In the genomic region with DNA sequence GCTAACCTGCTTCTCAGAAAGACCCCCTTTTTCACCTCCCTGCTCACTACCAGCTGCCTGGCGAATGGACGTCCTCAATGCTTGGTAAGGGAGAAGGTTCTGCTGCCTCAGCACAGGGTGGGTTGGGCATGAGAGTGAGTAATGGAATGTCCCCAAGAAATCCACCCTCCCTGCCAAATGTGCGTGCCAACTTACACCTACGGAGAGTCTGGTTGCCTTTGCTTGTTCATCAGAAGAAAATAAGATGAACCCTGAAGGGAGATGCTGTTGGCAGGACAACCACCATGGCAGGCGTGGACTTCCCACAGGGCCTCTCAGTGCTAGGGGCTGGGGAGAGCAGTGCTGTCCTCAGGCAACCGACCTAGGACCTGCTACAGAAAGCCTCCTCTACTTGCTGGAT, we compare ENCODE assay signal across 27 cellular contexts.
"Had no signal": no experiment of that assay in that cellular context is flagged by ENCODE, and none has a peak within 500 bp of the region (broad histone marks: within the 10 kb centered on the region; RNA-seq: fewer than 3 reads in every experiment).

No MANE protein-coding gene starts in this region.

- H3K4me1 ChIP-seq: body of pancreas, right lobe of liver had no signal

- H3K27me3 ChIP-seq: body of pancreas, esophagus squamous epithelium, hepatocyte, right lobe of liver, stomach, suprapubic skin, upper lobe of right lung had no signal

- FAIRE-seq: kidney had no signal

- DNase-seq: activated CD4-positive, alpha-beta T cell treated with anti-CD3 and anti-CD28 coated beads for 48 hours; activated CD4-positive, alpha-beta T cell treated with anti-CD3 and anti-CD28 coated beads, Interleukin-2, amount 50 U/mL, for 48 hours; activated CD8-positive, alpha-beta memory T cell treated with anti-CD3 and anti-CD28 coated beads for 24 hours; activated effector memory CD4-positive, alpha-beta T cell treated with Interleukin-2 at 50 U/mL for 16 hours; activated naive CD4-positive, alpha-beta T cell treated with Interleukin-2 at 50 U/mL for 16 hours; body of pancreas; effector memory CD8-positive, alpha-beta T cell; esophagus squamous epithelium; foreskin melanocyte; glutamatergic neuron; kidney; left colon; naive thymus-derived CD4-positive, alpha-beta T cell; nucleus accumbens; right lobe of liver; stimulated activated CD4-positive, alpha-beta T cell treated with anti-CD3 and anti-CD28 coated beads, Interleukin-4, amount 100 ng/mL, for 24 hours; stimulated activated naive B cell treated with anti-CD40 and anti-IgM and Interleukin-4, amounts not matched to agents 10 μg/mL and 1 μg/mL and 100 μg/mL, for 72 hours; stomach; tibial artery; upper lobe of right lung had no signal

- H3K9me3 Mint-ChIP-seq: effector memory CD8-positive, alpha-beta T cell; mesothelial cell of epicardium; stimulated activated naive B cell treated with anti-CD40 and anti-IgM and Interleukin-4, amounts not matched to agents 10 μg/mL and 1 μg/mL and 100 μg/mL, for 72 hours had no signal

- H3K4me3 ChIP-seq: body of pancreas, coronary artery, esophagus squamous epithelium, hepatocyte, right lobe of liver, skin epidermis, stomach, suprapubic skin, tibial artery, upper lobe of right lung had no signal

- H3K27me3 Mint-ChIP-seq: activated naive CD8-positive, alpha-beta T cell; effector memory CD8-positive, alpha-beta T cell had no signal

- H3K27ac ChIP-seq: body of pancreas, coronary artery, esophagus squamous epithelium, hepatocyte, right lobe of liver, stomach, suprapubic skin, tibial artery, upper lobe of right lung, VCaP had no signal

- H3K4me3 Mint-ChIP-seq: activated naive CD8-positive, alpha-beta T cell; effector memory CD8-positive, alpha-beta T cell; mesothelial cell of epicardium; naive thymus-derived CD4-positive, alpha-beta T cell; stimulated activated naive B cell treated with anti-CD40 and anti-IgM and Interleukin-4, amounts not matched to agents 10 μg/mL and 1 μg/mL and 100 μg/mL, for 72 hours had no signal

- ATAC-seq: body of pancreas; effector memory CD8-positive, alpha-beta T cell; left colon; naive thymus-derived CD4-positive, alpha-beta T cell; right lobe of liver; stimulated activated naive B cell treated with anti-CD40 and anti-IgM and Interleukin-4, amounts not matched to agents 10 μg/mL and 1 μg/mL and 100 μg/mL, for 72 hours; upper lobe of right lung had no signal

- H3K36me3 ChIP-seq: esophagus squamous epithelium, right lobe of liver, stomach, suprapubic skin, tibial artery, upper lobe of right lung had no signal

- H3K9me3 ChIP-seq: body of pancreas, esophagus squamous epithelium, right lobe of liver, stomach, suprapubic skin, tibial artery, upper lobe of right lung had no signal

- H3K27ac Mint-ChIP-seq: activated naive CD8-positive, alpha-beta T cell; mesothelial cell of epicardium; stimulated activated naive B cell treated with anti-CD40 and anti-IgM and Interleukin-4, amounts not matched to agents 10 μg/mL and 1 μg/mL and 100 μg/mL, for 72 hours had no signal

- H3K4me2 ChIP-seq: hepatocyte had no signal

- H2AFZ ChIP-seq: hepatocyte had no signal

- H3K36me3 Mint-ChIP-seq: activated naive CD8-positive, alpha-beta T cell; mesothelial cell of epicardium; stimulated activated naive B cell treated with anti-CD40 and anti-IgM and Interleukin-4, amounts not matched to agents 10 μg/mL and 1 μg/mL and 100 μg/mL, for 72 hours had no signal
